In the genomic region with DNA sequence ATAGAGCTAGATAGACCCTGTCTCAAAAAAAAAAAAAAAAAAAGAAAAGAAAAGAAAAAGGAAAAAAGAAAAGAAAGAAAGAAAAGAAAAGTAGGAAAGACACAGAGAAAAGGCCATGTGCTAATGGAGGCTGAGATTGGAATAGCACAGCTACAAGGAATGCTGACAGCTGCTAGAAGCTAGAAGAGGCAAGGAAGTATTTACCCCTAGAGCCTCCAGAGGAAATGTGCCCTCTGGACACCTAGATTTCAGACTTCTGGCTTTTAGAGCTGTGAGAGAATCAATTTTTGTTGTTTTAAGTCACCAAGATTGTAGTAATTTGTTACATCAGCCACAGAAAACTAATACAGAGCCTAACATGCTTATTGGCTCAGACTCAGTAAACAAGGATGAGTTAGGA, we compare ENCODE assay signal across 26 cellular contexts.
"Had no signal": no experiment of that assay in that cellular context is flagged by ENCODE, and none has a peak within 500 bp of the region (broad histone marks: within the 10 kb centered on the region; RNA-seq: fewer than 3 reads in every experiment).

No MANE protein-coding gene starts in this region.

- H3K27ac ChIP-seq: brain microvascular endothelial cell, dorsolateral prefrontal cortex, sigmoid colon, tibial artery had no signal

- H3K27me3 Mint-ChIP-seq: activated naive CD4-positive, alpha-beta T cell treated with anti-CD3 and anti-CD28 coated beads, Interleukin-2, amount 50 U/mL, for 24 hours; effector memory CD8-positive, alpha-beta T cell; naive B cell had no signal

- FAIRE-seq: colon, endothelial cell of umbilical vein, frontal cortex, islet of Langerhans, urothelium cell line had no signal

- H3K4me3 Mint-ChIP-seq: activated naive CD4-positive, alpha-beta T cell treated with anti-CD3 and anti-CD28 coated beads, Interleukin-2, amount 50 U/mL, for 24 hours; effector memory CD8-positive, alpha-beta T cell; memory B cell; naive B cell had no signal

- H3K4me3 ChIP-seq: dorsolateral prefrontal cortex, sigmoid colon, tibial artery had no signal

- H3K27me3 ChIP-seq: brain microvascular endothelial cell, dorsolateral prefrontal cortex, sigmoid colon, tibial artery had no signal

- H3K9me3 ChIP-seq: sigmoid colon, tibial artery had no signal

- H3K36me3 ChIP-seq: brain microvascular endothelial cell, sigmoid colon, tibial artery had no signal

- H3K27ac Mint-ChIP-seq: activated naive CD4-positive, alpha-beta T cell treated with anti-CD3 and anti-CD28 coated beads, Interleukin-2, amount 50 U/mL, for 24 hours; memory B cell had no signal

- H3K9me3 Mint-ChIP-seq: activated naive CD4-positive, alpha-beta T cell treated with anti-CD3 and anti-CD28 coated beads, Interleukin-2, amount 50 U/mL, for 24 hours; effector memory CD8-positive, alpha-beta T cell; memory B cell; naive B cell had no signal

- DNase-seq: activated gamma-delta T cell treated with Interleukin-2 at 50 U/mL for 16 hours; activated T-cell treated with anti-CD3 and anti-CD28 coated beads, Interleukin-2, amount 50 U/mL, for 1 hour; aorta; brain microvascular endothelial cell; central memory CD4-positive, alpha-beta T cell; dorsolateral prefrontal cortex; effector memory CD8-positive, alpha-beta T cell; glutamatergic neuron; hippocampal formation; naive B cell; nucleus accumbens; posterior cingulate gyrus; sigmoid colon; stimulated activated CD4-positive, alpha-beta T cell treated with anti-CD3 and anti-CD28 coated beads, Interleukin-4, amount 100 ng/mL, for 1 hour; stimulated activated naive CD8-positive, alpha-beta T cell treated with anti-CD3 and anti-CD28 coated beads, Interleukin-15, Interleukin-2, amounts not matched to agents 100 U/mL and 50 U/mL, for 24 hours; substantia nigra; T-helper 9 cell; tibial artery had no signal

- H3K36me3 Mint-ChIP-seq: activated naive CD4-positive, alpha-beta T cell treated with anti-CD3 and anti-CD28 coated beads, Interleukin-2, amount 50 U/mL, for 24 hours; memory B cell; naive B cell had no signal

- ATAC-seq: effector memory CD8-positive, alpha-beta T cell; esophagus mucosa; stimulated activated naive CD8-positive, alpha-beta T cell treated with anti-CD3 and anti-CD28 coated beads, Interleukin-15, Interleukin-2, amounts not matched to agents 100 U/mL and 50 U/mL, for 24 hours had no signal

- H3K4me1 Mint-ChIP-seq: activated naive CD4-positive, alpha-beta T cell treated with anti-CD3 and anti-CD28 coated beads, Interleukin-2, amount 50 U/mL, for 24 hours had no signal
